Comparison of ENCODE assay signal across 16 cellular contexts in genomic region chr6:42314571-42314950, GRCh38.
A peak's percentile ranks its signal among the peaks of the same experiment; 100 is the strongest.
DNase-seq lines count a peak whose midpoint lies in the region; ATAC-seq and TF ChIP-seq lines count a peak whose summit lies in the region.
"Had no signal": no experiment of that assay in that cellular context is flagged by ENCODE, and none has a peak within 500 bp of the region (broad histone marks: within the 10 kb centered on the region; RNA-seq: fewer than 3 reads in every experiment).

No MANE protein-coding gene starts in this region.

- no peak for ATAC-seq in HCT116
- ATAC-seq: right lobe of liver; stimulated activated naive B cell treated with anti-CD40 and anti-IgM and Interleukin-4, amounts not matched to agents 10 μg/mL and 1 μg/mL and 100 μg/mL, for 72 hours had no signal

- H3K4me1 ChIP-seq in CD8-positive, alpha-beta memory T cell (ENCODE audit: insufficient read depth, low read length) = peaks cover 30% of the 10 kb centered on the region
- H3K4me1 ChIP-seq in HCT116 (ENCODE audit: control insufficient read depth in 1 of 2, insufficient read depth in 2 of 2, low read length in 2 of 2) = peaks cover 62 to 73% of the 10 kb centered on the region in 2 experiments
- peaks cover 45% of the 10 kb centered on the region for H3K4me1 ChIP-seq in adipocyte (ENCODE audit: control insufficient read depth, insufficient read depth, low read length)
- H3K4me1 ChIP-seq in BE2C = no peaks in the 10 kb centered on the region; the same call in 1 of the 2 replicates
- H3K4me1 ChIP-seq: right lobe of liver had no signal

- H3K4me2 ChIP-seq in HCT116 (ENCODE audit: low read length) = peak overlapping the region; percentile 72

- H4K20me1 ChIP-seq in HCT116 (ENCODE audit: insufficient read depth) = no peaks in the 10 kb centered on the region

- RAD21 ChIA-PET in HCT116 (lab: Charles Lee; ENCODE audit: low non-redundant PET in 1 of 2, low total read pairs in 2 of 2, uncharacterized antibody in 2 of 2, unreplicated experiment in 2 of 2) = no interaction called here

- no peak for TF ChIP-seq RAD21 in HCT116 (IDR thresholded peaks at IDR 0.05; ENCODE audit: low read depth)

- no peak overlapping the region for H3K4me3 Mint-ChIP-seq in CD8-positive, alpha-beta memory T cell
- H3K4me3 Mint-ChIP-seq in osteocyte (ENCODE audit: unreplicated experiment) = no peak overlapping the region
- H3K4me3 Mint-ChIP-seq in activated naive CD8-positive, alpha-beta T cell treated with anti-CD3 and anti-CD28 coated beads for 36 hours = no peak overlapping the region
- H3K4me3 Mint-ChIP-seq: neural crest cell; stimulated activated naive B cell treated with anti-CD40 and anti-IgM and Interleukin-4, amounts not matched to agents 10 μg/mL and 1 μg/mL and 100 μg/mL, for 72 hours had no signal

- H3K4me3 ChIP-seq in CD8-positive, alpha-beta memory T cell (ENCODE audit: low read length) = no peak overlapping the region
- no peak overlapping the region; a peak in 1 of 4 replicates for H3K4me3 ChIP-seq in HCT116 (replicated peaks in 1 of 2; ENCODE audit: low read depth in 1 of 2, low read length in 2 of 2)
- H3K4me3 ChIP-seq in adipocyte (ENCODE audit: low read length) = peak overlapping the region; percentile 38
- no peak overlapping the region for H3K4me3 ChIP-seq in BE2C (ENCODE audit: low read depth, low read length)
- H3K4me3 ChIP-seq: HAP-1, right lobe of liver had no signal

- peak overlapping the region; percentile 41; the same call in 1 of the 2 replicates for H3K9ac ChIP-seq in HCT116 (ENCODE audit: low read length)
- H3K9ac ChIP-seq in adipocyte (ENCODE audit: low read length) = no peak overlapping the region

- H3K27ac ChIP-seq in CD8-positive, alpha-beta memory T cell (ENCODE audit: low read depth, low read length) = no peak overlapping the region
- peak overlapping the region; percentile 77; the same call in 1 of the 2 replicates for H3K27ac ChIP-seq in HCT116 (ENCODE audit: low read depth, low read length)
- H3K27ac ChIP-seq: right lobe of liver had no signal

- no peak for TF ChIP-seq POLR2A in HCT116 (IDR thresholded peaks at IDR 0.05; ENCODE audit: borderline replicate concordance, extremely low read depth, insufficient read depth, insufficient read length)

- no peak for TF ChIP-seq CTCF in HCT116 (IDR thresholded peaks at IDR 0.05 in 2 of 3, conservative IDR thresholded peaks at IDR 0.05 in 1 of 3; ENCODE audit: borderline replicate concordance in 1 of 3, insufficient read depth in 1 of 3, low read depth in 2 of 3, low read length in 2 of 3)
- no peak for TF ChIP-seq CTCF in osteocyte (IDR thresholded peaks at IDR 0.05)
- no peak for TF ChIP-seq CTCF in GM20000 (IDR thresholded peaks at IDR 0.05; ENCODE audit: extremely low read depth, missing control alignments)
- TF ChIP-seq CTCF in BE2C (IDR thresholded peaks at IDR 0.05; ENCODE audit: low read depth, low read length) = no peak

- BruUV-seq in HCT116 (replicated peaks; lab: Mats Ljungman, UMichigan) = no TSS peak

- H3K36me3 Mint-ChIP-seq in CD8-positive, alpha-beta memory T cell = peaks cover 0 to 26% (median 13%) of the 10 kb centered on the region in 3 donors
- peaks cover 2% of the 10 kb centered on the region for H3K36me3 Mint-ChIP-seq in osteocyte (ENCODE audit: unreplicated experiment)
- no peaks in the 10 kb centered on the region for H3K36me3 Mint-ChIP-seq in activated naive CD8-positive, alpha-beta T cell treated with anti-CD3 and anti-CD28 coated beads for 36 hours
- H3K36me3 Mint-ChIP-seq: stimulated activated naive B cell treated with anti-CD40 and anti-IgM and Interleukin-4, amounts not matched to agents 10 μg/mL and 1 μg/mL and 100 μg/mL, for 72 hours had no signal

- peak overlapping the region; percentile 7 to 93 (median 72) for H3K27ac Mint-ChIP-seq in CD8-positive, alpha-beta memory T cell
- peak overlapping the region; percentile 71 for H3K27ac Mint-ChIP-seq in osteocyte (ENCODE audit: unreplicated experiment)
- H3K27ac Mint-ChIP-seq in activated naive CD8-positive, alpha-beta T cell treated with anti-CD3 and anti-CD28 coated beads for 36 hours = no peak overlapping the region

- H3K9me3 Mint-ChIP-seq in CD8-positive, alpha-beta memory T cell = no peaks in the 10 kb centered on the region
- H3K9me3 Mint-ChIP-seq in osteocyte (ENCODE audit: unreplicated experiment) = no peaks in the 10 kb centered on the region
- H3K9me3 Mint-ChIP-seq in activated naive CD8-positive, alpha-beta T cell treated with anti-CD3 and anti-CD28 coated beads for 36 hours = no peaks in the 10 kb centered on the region
- H3K9me3 Mint-ChIP-seq: stimulated activated naive B cell treated with anti-CD40 and anti-IgM and Interleukin-4, amounts not matched to agents 10 μg/mL and 1 μg/mL and 100 μg/mL, for 72 hours had no signal

- no peaks in the 10 kb centered on the region for H3K36me3 ChIP-seq in CD8-positive, alpha-beta memory T cell (ENCODE audit: insufficient read depth, low read length)
- H3K36me3 ChIP-seq in HCT116 (ENCODE audit: control insufficient read depth in 1 of 2, insufficient read depth in 2 of 2, low read length in 2 of 2) (no peaks in the 10 kb centered on the region), adipocyte (ENCODE audit: control insufficient read depth, insufficient read depth, low read length, severe bottlenecking) (no peaks in the 10 kb centered on the region), BE2C (no peaks in the 10 kb centered on the region; the same call in 1 of the 2 replicates)
- H3K36me3 ChIP-seq: HAP-1, right lobe of liver had no signal

- H3K79me2 ChIP-seq in HCT116 (ENCODE audit: insufficient read depth, low read length) = no peaks in the 10 kb centered on the region

- CTCF ChIA-PET in CD8-positive, alpha-beta memory T cell (lab: Charles Lee) = interaction anchor here (0.7 to 1.7 kb wide), 3 partner anchors 18 to 233 kb away, joined by 3 read pairs; no protein-coding TSS in a partner anchor
- CTCF ChIA-PET in HCT116 (lab: Charles Lee) = interaction anchor here (1.3 to 1.9 kb wide), 3 partner anchors 53 to 233 kb away, joined by 3 to 6 read pairs (median 5); no protein-coding TSS in a partner anchor

- peaks cover 0 to 1% of the 10 kb centered on the region in 2 donors for H3K27me3 Mint-ChIP-seq in CD8-positive, alpha-beta memory T cell
- no peaks in the 10 kb centered on the region for H3K27me3 Mint-ChIP-seq in osteocyte (ENCODE audit: unreplicated experiment)
- H3K27me3 Mint-ChIP-seq in activated naive CD8-positive, alpha-beta T cell treated with anti-CD3 and anti-CD28 coated beads for 36 hours = no peaks in the 10 kb centered on the region
- H3K27me3 Mint-ChIP-seq: stimulated activated naive B cell treated with anti-CD40 and anti-IgM and Interleukin-4, amounts not matched to agents 10 μg/mL and 1 μg/mL and 100 μg/mL, for 72 hours had no signal

- H3K27me3 ChIP-seq in CD8-positive, alpha-beta memory T cell (ENCODE audit: insufficient read depth, low read length, poor library complexity, severe bottlenecking) = no peaks in the 10 kb centered on the region
- H3K27me3 ChIP-seq in HCT116 (ENCODE audit: insufficient read depth, low read length) (no peaks in the 10 kb centered on the region), adipocyte (replicated peaks; ENCODE audit: control insufficient read depth, insufficient read depth, low read length) (no peaks in the 10 kb centered on the region), BE2C (no peaks in the 10 kb centered on the region)
- H3K27me3 ChIP-seq: right lobe of liver had no signal

- intact Hi-C loops in HCT116 (cut with micrococcal nuclease) = no loop called here

- POLR2A ChIA-PET in CD8-positive, alpha-beta memory T cell (lab: Charles Lee) = interaction anchor here (0.6 kb wide), 1 partner anchor 44 kb away, joined by 8 read pairs; no protein-coding TSS in a partner anchor
- POLR2A ChIA-PET in HCT116 (lab: Charles Lee) = no interaction called here

- no peaks in the 10 kb centered on the region for H3K9me2 ChIP-seq in HCT116 (ENCODE audit: insufficient read depth)

- peaks cover 60 to 79% (median 73%) of the 10 kb centered on the region in 3 donors for H3K4me1 Mint-ChIP-seq in CD8-positive, alpha-beta memory T cell
- H3K4me1 Mint-ChIP-seq in osteocyte (ENCODE audit: unreplicated experiment) = peaks cover 46% of the 10 kb centered on the region
- peaks cover 22% of the 10 kb centered on the region for H3K4me1 Mint-ChIP-seq in activated naive CD8-positive, alpha-beta T cell treated with anti-CD3 and anti-CD28 coated beads for 36 hours

- no peak overlapping the region for H2AFZ ChIP-seq in HCT116 (ENCODE audit: low read depth, low read length, poor library complexity, severe bottlenecking)

- DNase-seq in CD8-positive, alpha-beta memory T cell = no peak
- DNase-seq in HCT116 (ENCODE audit: low read depth, low spot score) (no peak), adipocyte (ENCODE audit: low read depth) (no peak), osteocyte (ENCODE audit: extremely low spot score, unreplicated experiment) (no peak), GM20000 (ENCODE audit: low spot score) (no peak), BE2C (no peak), OCI-M1 (lab: John Stamatoyannopoulos, UW) (no peak)
- no peak for DNase-seq in activated naive CD8-positive, alpha-beta T cell treated with anti-CD3 and anti-CD28 coated beads for 36 hours
- DNase-seq: NCI-H2081; NCI-H774; right lobe of liver; SHP77 treated with DMSO at 0.1 percent for 48 hours; stimulated activated CD4-positive, alpha-beta T cell treated with anti-CD3 and anti-CD28 coated beads, Interleukin-4, amount 100 ng/mL, for 4 hours; stimulated activated naive B cell treated with anti-CD40 and anti-IgM and Interleukin-4, amounts not matched to agents 10 μg/mL and 1 μg/mL and 100 μg/mL, for 72 hours had no signal

- H3K9me3 ChIP-seq in CD8-positive, alpha-beta memory T cell (ENCODE audit: low read length) = no peaks in the 10 kb centered on the region
- H3K9me3 ChIP-seq in HCT116 (ENCODE audit: control insufficient read depth in 1 of 2, insufficient read depth in 1 of 2, low read depth in 1 of 2, low read length in 2 of 2) = no peaks in the 10 kb centered on the region
- H3K9me3 ChIP-seq in adipocyte (ENCODE audit: control insufficient read depth, low read length) = no peaks in the 10 kb centered on the region
- no peaks in the 10 kb centered on the region; the same call in 1 of the 2 replicates for H3K9me3 ChIP-seq in BE2C
- H3K9me3 ChIP-seq: HAP-1, right lobe of liver had no signal

TF ChIP-seq in HCT116, 20 proteins besides CTCF, POLR2A, EP300 and RAD21:
- no peak for TF ChIP-seq ATF3 (IDR thresholded peaks at IDR 0.05)
- no peak for TF ChIP-seq YY1 (IDR thresholded peaks at IDR 0.05; ENCODE audit: extremely low read depth, insufficient replicate concordance, low read depth, low read length)
- no peak for TF ChIP-seq POLR2AphosphoS5 (IDR thresholded peaks at IDR 0.05; ENCODE audit: low read depth, low read length)
- no peak for TF ChIP-seq MAX (IDR thresholded peaks at IDR 0.05)
- no peak for TF ChIP-seq ELF1 (IDR thresholded peaks at IDR 0.05; ENCODE audit: borderline replicate concordance, low read depth)
